14 cellular contexts compared by ENCODE assay signal in the genomic region with DNA sequence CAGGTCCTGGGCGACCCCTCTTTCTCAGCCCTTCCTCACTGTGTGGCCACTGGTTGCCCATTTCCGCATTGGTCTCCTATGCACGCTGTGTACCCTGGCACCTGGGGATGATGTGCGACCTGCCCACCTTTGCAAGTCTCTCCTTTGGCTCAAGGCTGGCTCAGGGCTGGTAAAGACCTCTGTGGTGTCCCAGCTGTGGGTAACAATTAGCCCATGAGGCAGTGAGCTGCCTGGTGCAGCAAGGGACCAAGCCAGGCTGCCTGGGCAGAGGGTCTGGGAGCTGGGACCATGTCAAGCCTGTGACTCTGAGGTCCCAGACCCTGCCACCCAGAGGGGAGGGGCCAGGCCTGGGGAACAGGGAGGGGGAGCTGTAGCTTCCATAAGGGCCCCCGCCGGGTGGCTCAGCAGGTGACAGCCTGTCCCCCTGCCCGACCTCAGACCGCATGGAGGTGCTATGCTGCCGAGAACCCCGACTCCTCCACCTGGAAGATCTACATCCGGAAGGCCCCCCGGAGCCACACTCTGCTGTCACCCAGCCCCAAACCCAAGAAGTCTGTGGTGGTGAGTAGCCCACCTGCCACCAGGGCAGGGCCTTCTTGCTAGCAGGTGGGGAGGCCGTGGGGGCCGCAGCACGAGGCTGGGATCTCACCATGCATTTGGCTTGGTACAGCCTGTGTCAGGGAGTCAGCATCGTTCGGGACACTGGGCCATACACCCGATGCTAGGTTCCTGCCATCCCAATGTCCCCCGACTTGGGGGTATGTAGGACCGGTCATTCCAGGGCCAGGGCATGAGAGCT.
A peak's percentile ranks its signal among the peaks of the same experiment; 100 is the strongest.
DNase-seq lines count a peak whose midpoint lies in the region; ATAC-seq and TF ChIP-seq lines count a peak whose summit lies in the region.
"Had no signal": no experiment of that assay in that cellular context is flagged by ENCODE, and none has a peak within 500 bp of the region (broad histone marks: within the 10 kb centered on the region; RNA-seq: fewer than 3 reads in every experiment).

No MANE protein-coding gene starts in this region.

- no peaks in the 10 kb centered on the region for H3K36me3 Mint-ChIP-seq in activated naive CD4-positive, alpha-beta T cell treated with anti-CD3 and anti-CD28 coated beads, Interleukin-2, amount 50 U/mL, for 72 hours
- H3K36me3 Mint-ChIP-seq in activated naive CD4-positive, alpha-beta T cell treated with anti-CD3 and anti-CD28 coated beads for 36 hours (ENCODE audit: low read depth), result peaks cover 8% of the 10 kb centered on the region
- no peaks in the 10 kb centered on the region for H3K36me3 Mint-ChIP-seq in mesothelial cell of epicardium

- TF ChIP-seq CTCF in body of pancreas (IDR thresholded peaks at IDR 0.05) (no peak), mesothelial cell of epicardium (IDR thresholded peaks at IDR 0.05; ENCODE audit: unreplicated experiment) (no peak), upper lobe of left lung (IDR thresholded peaks at IDR 0.05) (no peak)

- H3K36me3 ChIP-seq in body of pancreas (replicated peaks in 1 of 2; ENCODE audit: insufficient read depth in 1 of 2, low read depth in 2 of 2) (peaks cover 0 to 13% of the 10 kb centered on the region in 2 donors), upper lobe of left lung (peaks cover 0 to 27% (median 6%) of the 10 kb centered on the region in 4 donors)
- H3K36me3 ChIP-seq: brain microvascular endothelial cell had no signal

- no peak overlapping the region for H3K4me3 Mint-ChIP-seq in activated naive CD4-positive, alpha-beta T cell treated with anti-CD3 and anti-CD28 coated beads for 36 hours
- H3K4me3 Mint-ChIP-seq in mesothelial cell of epicardium, result no peak overlapping the region
- H3K4me3 Mint-ChIP-seq: B cell had no signal

- CTCF ChIA-PET in activated naive CD4-positive, alpha-beta T cell treated with anti-CD3 and anti-CD28 coated beads for 36 hours (lab: Charles Lee), result no interaction called here

- H3K27me3 Mint-ChIP-seq in activated naive CD4-positive, alpha-beta T cell treated with anti-CD3 and anti-CD28 coated beads for 36 hours (ENCODE audit: low read depth), result no peaks in the 10 kb centered on the region
- peaks cover 10% of the 10 kb centered on the region for H3K27me3 Mint-ChIP-seq in mesothelial cell of epicardium (ENCODE audit: low read depth)
- H3K27me3 Mint-ChIP-seq: B cell had no signal

- no peaks in the 10 kb centered on the region for H3K9me3 Mint-ChIP-seq in activated naive CD4-positive, alpha-beta T cell treated with anti-CD3 and anti-CD28 coated beads, Interleukin-2, amount 50 U/mL, for 72 hours
- H3K9me3 Mint-ChIP-seq in activated naive CD4-positive, alpha-beta T cell treated with anti-CD3 and anti-CD28 coated beads for 36 hours, result no peaks in the 10 kb centered on the region
- no peaks in the 10 kb centered on the region for H3K9me3 Mint-ChIP-seq in mesothelial cell of epicardium

- DNase-seq in activated naive CD4-positive, alpha-beta T cell treated with anti-CD3 and anti-CD28 coated beads, Interleukin-2, amount 50 U/mL, for 72 hours (ENCODE audit: low spot score in 2 of 2), result peak; percentile 2 to 48
- DNase-seq in activated naive CD4-positive, alpha-beta T cell treated with anti-CD3 and anti-CD28 coated beads for 36 hours, result no peak
- peak in 3 of 4 donors; percentile 4 to 8 (median 8) for DNase-seq in body of pancreas
- DNase-seq in mesothelial cell of epicardium (ENCODE audit: low spot score in 2 of 2, unreplicated experiment in 2 of 2), result peak; percentile 10 to 30
- DNase-seq in upper lobe of left lung, result peak; percentile 18 to 56
- no peak for DNase-seq in COLO668 (lab: John Stamatoyannopoulos, UW; ENCODE audit: unreplicated experiment)
- DNase-seq: brain microvascular endothelial cell, NCI-H2081 treated with DMSO at 0.1 percent for 48 hours, SHP77 treated with DMSO at 0.1 percent for 48 hours had no signal

- no peak for TF ChIP-seq EP300 in upper lobe of left lung (IDR thresholded peaks at IDR 0.05)

- H3K27ac Mint-ChIP-seq in activated naive CD4-positive, alpha-beta T cell treated with anti-CD3 and anti-CD28 coated beads, Interleukin-2, amount 50 U/mL, for 72 hours, result no peak overlapping the region
- no peak overlapping the region for H3K27ac Mint-ChIP-seq in activated naive CD4-positive, alpha-beta T cell treated with anti-CD3 and anti-CD28 coated beads for 36 hours
- no peak overlapping the region for H3K27ac Mint-ChIP-seq in mesothelial cell of epicardium
- H3K27ac Mint-ChIP-seq: B cell had no signal

- H3K27ac ChIP-seq in body of pancreas (no peak overlapping the region), upper lobe of left lung (no peak overlapping the region)
- H3K27ac ChIP-seq: brain microvascular endothelial cell, neutrophil had no signal

- H3K4me1 ChIP-seq in body of pancreas (no peaks in the 10 kb centered on the region), upper lobe of left lung (peaks cover 0 to 4% (median under 1%) of the 10 kb centered on the region in 4 donors)

- no peak for TF ChIP-seq POLR2A in body of pancreas (IDR thresholded peaks at IDR 0.05)
- TF ChIP-seq POLR2A in upper lobe of left lung (IDR thresholded peaks at IDR 0.05), result no peak

- ATAC-seq in activated naive CD4-positive, alpha-beta T cell treated with anti-CD3 and anti-CD28 coated beads, Interleukin-2, amount 50 U/mL, for 72 hours, result no peak
- ATAC-seq in body of pancreas, result no peak
- ATAC-seq in upper lobe of left lung (ENCODE audit: low FRiP score in 2 of 2), result no peak
- ATAC-seq in GM21526 (IDR thresholded peaks at IDR 0.05; ENCODE audit: low FRiP score, unreplicated experiment), result no peak
- ATAC-seq in HG03354 (IDR thresholded peaks at IDR 0.05; ENCODE audit: poor library complexity, severe bottlenecking, unreplicated experiment), result no peak
- ATAC-seq: left lobe of liver had no signal

- no peaks in the 10 kb centered on the region for H3K9me3 ChIP-seq in body of pancreas
- H3K9me3 ChIP-seq in upper lobe of left lung, result no peaks in the 10 kb centered on the region
- H3K9me3 ChIP-seq: neutrophil had no signal

- H3K27me3 ChIP-seq in body of pancreas, result no peaks in the 10 kb centered on the region
- no peaks in the 10 kb centered on the region for H3K27me3 ChIP-seq in upper lobe of left lung
- H3K27me3 ChIP-seq: brain microvascular endothelial cell, neutrophil had no signal

- H3K4me1 Mint-ChIP-seq in activated naive CD4-positive, alpha-beta T cell treated with anti-CD3 and anti-CD28 coated beads for 36 hours (ENCODE audit: low read depth), result no peaks in the 10 kb centered on the region
- peaks cover 6% of the 10 kb centered on the region for H3K4me1 Mint-ChIP-seq in mesothelial cell of epicardium
- H3K4me1 Mint-ChIP-seq: B cell had no signal

- 90 to 97% methylated on average over 4 to 20 of the region's 20 CpGs for WGBS in body of pancreas, 2 donors
- WGBS in upper lobe of left lung, 2 donors, result 94 to 96% methylated on average over 8 to 15 of the region's 20 CpGs

- intact Hi-C loops in activated naive CD4-positive, alpha-beta T cell treated with anti-CD3 and anti-CD28 coated beads for 36 hours (cut with micrococcal nuclease), result no loop called here
- intact Hi-C loops in body of pancreas (cut with DNase I), result no loop called here

- H3K4me3 ChIP-seq in body of pancreas (no peak overlapping the region), upper lobe of left lung (no peak overlapping the region)

Comparison
In these comparisons a context has a peak if more than half of its experiments do, and no peak if none do; other contexts are left out.
1. DNase-seq: peak in activated naive CD4-positive, alpha-beta T cell treated with anti-CD3 and anti-CD28 coated beads, Interleukin-2, amount 50 U/mL, for 72 hours (2 of 2), body of pancreas (3 of 4), mesothelial cell of epicardium (2 of 2) and upper lobe of left lung (2 of 2); none in activated naive CD4-positive, alpha-beta T cell treated with anti-CD3 and anti-CD28 coated beads for 36 hours (single experiment) and COLO668 (single experiment).